Comparison of ENCODE assay signal across 15 cellular contexts in genomic region chr10:125543796-125544195, GRCh38.
DNase-seq lines count a peak whose midpoint lies in the region; ATAC-seq, FAIRE-seq and TF ChIP-seq lines count a peak whose summit lies in the region.
"Had no signal": no experiment of that assay in that cellular context is flagged by ENCODE, and none has a peak within 500 bp of the region (broad histone marks: within the 10 kb centered on the region; RNA-seq: fewer than 3 reads in every experiment).

No MANE protein-coding gene starts in this region.

- H3K27ac ChIP-seq in right atrium auricular region (no peak overlapping the region), H1 (ENCODE audit: low read depth, low read length) (no peak overlapping the region), right cardiac atrium (ENCODE audit: low read length) (no peak overlapping the region), testis (no peak overlapping the region)
- H3K27ac ChIP-seq: BLaER1 treated with 17β-estradiol and CSF1 and Interleukin-3, amounts not matched to agents 10 nM and 100 nM; GM23248 had no signal

- 93% methylated on average over 10 of the region's 10 CpGs; no CpG with 5 or more reads in 1 of the 2 experiments for WGBS in H1 (ENCODE audit: extremely low coverage in 1 of 2, insufficient coverage in 1 of 2, insufficient read length in 1 of 2, insufficient replicate concordance in 2 of 2, low coverage in 1 of 2, low lambda C conversion rate in 2 of 2, missing lambda C conversion rate in 1 of 2), 2 experiments
- WGBS in right cardiac atrium = 73% methylated on average over 10 of the region's 10 CpGs
- 44 to 60% methylated on average over 9 to 10 of the region's 10 CpGs for WGBS in testis, 2 donors

- H4K5ac ChIP-seq in H1 (ENCODE audit: insufficient read length, low read depth, low read length) = no peak overlapping the region

- H3K4me3 ChIP-seq in right atrium auricular region = no peak overlapping the region
- H3K4me3 ChIP-seq in H1 (ENCODE audit: extremely low read depth in 1 of 4, insufficient read depth in 2 of 4, low read depth in 3 of 4, low read length in 4 of 4) = no peak overlapping the region
- no peak overlapping the region for H3K4me3 ChIP-seq in right cardiac atrium (ENCODE audit: low read length)
- H3K4me3 ChIP-seq in testis = no peak overlapping the region
- H3K4me3 ChIP-seq: BLaER1 treated with 17β-estradiol and CSF1 and Interleukin-3, amounts not matched to agents 10 nM and 100 nM; GM23248 had no signal

- H3K9ac ChIP-seq in H1 (replicated peaks in 1 of 4; ENCODE audit: extremely low read depth in 1 of 4, low read depth in 3 of 4, low read length in 3 of 4) = no peak overlapping the region
- H3K9ac ChIP-seq: BLaER1 treated with 17β-estradiol and CSF1 and Interleukin-3, amounts not matched to agents 10 nM and 100 nM; GM23248 had no signal

- H3K9me3 ChIP-seq in right atrium auricular region (no peaks in the 10 kb centered on the region), H1 (ENCODE audit: insufficient read depth in 2 of 2, low read depth in 1 of 2, low read length in 1 of 2) (no peaks in the 10 kb centered on the region), right cardiac atrium (ENCODE audit: control insufficient read depth, low read length) (no peaks in the 10 kb centered on the region), testis (no peaks in the 10 kb centered on the region)

- H3K27me3 ChIP-seq in right atrium auricular region = no peaks in the 10 kb centered on the region
- no peaks in the 10 kb centered on the region for H3K27me3 ChIP-seq in H1 (replicated peaks in 1 of 4; ENCODE audit: control insufficient read depth in 3 of 4, extremely low read depth in 1 of 4, insufficient read depth in 3 of 4, low read length in 3 of 4)
- no peaks in the 10 kb centered on the region for H3K27me3 ChIP-seq in right cardiac atrium (ENCODE audit: control insufficient read depth, insufficient read depth)
- H3K27me3 ChIP-seq in testis = no peaks in the 10 kb centered on the region

- no peak overlapping the region for H4K91ac ChIP-seq in H1 (replicated peaks; ENCODE audit: insufficient read length, low read length)

- no peak overlapping the region for H2BK120ac ChIP-seq in H1 (replicated peaks; ENCODE audit: low read depth, low read length)

- no peak overlapping the region for H3K14ac ChIP-seq in H1 (ENCODE audit: insufficient read length)

- POLR2A ChIA-PET in H1 (lab: Charles Lee; ENCODE audit: partially characterized antibody) = interaction anchor here (0.5 kb wide), 1 partner anchor 19 kb away, joined by 3 read pairs; no protein-coding TSS in a partner anchor

- peak overlapping the region; percentile 1; the same call in 1 of the 2 replicates for H4K8ac ChIP-seq in H1 (ENCODE audit: extremely low read depth, insufficient read depth, low read length)

- H3K4ac ChIP-seq in H1 (replicated peaks; ENCODE audit: insufficient read length, low read depth, low read length) = no peak overlapping the region

- H3K4me1 ChIP-seq in right atrium auricular region = no peaks in the 10 kb centered on the region
- H3K4me1 ChIP-seq in H1 (replicated peaks in 1 of 4; ENCODE audit: control insufficient read depth in 3 of 4, insufficient read depth in 4 of 4, low read length in 3 of 4) = peaks cover 0 to 7% (median 6%) of the 10 kb centered on the region in 4 experiments; a peak in 5 of 7 replicates
- H3K4me1 ChIP-seq in right cardiac atrium (ENCODE audit: control insufficient read depth, insufficient read depth, low read length) = no peaks in the 10 kb centered on the region
- H3K4me1 ChIP-seq in testis = peaks cover 8% of the 10 kb centered on the region
- H3K4me1 ChIP-seq: BLaER1 treated with 17β-estradiol and CSF1 and Interleukin-3, amounts not matched to agents 10 nM and 100 nM had no signal

- no peak overlapping the region for H2BK12ac ChIP-seq in H1 (ENCODE audit: low read depth, low read length)

- no peak for TF ChIP-seq RAD21 in H1 (IDR thresholded peaks at IDR 0.05 in 1 of 2, conservative IDR thresholded peaks at IDR 0.05 in 1 of 2; ENCODE audit: low read depth in 2 of 2, low read length in 2 of 2)

- H3K79me2 ChIP-seq in H1 (ENCODE audit: control insufficient read depth in 1 of 2, insufficient read depth in 2 of 2, low read length in 2 of 2) = no peaks in the 10 kb centered on the region

- H3K79me1 ChIP-seq in H1 (ENCODE audit: low read depth, low read length) = no peaks in the 10 kb centered on the region

- CTCF ChIA-PET in H1 (lab: Charles Lee; ENCODE audit: partially characterized antibody) = interaction anchor here (1.1 kb wide), 1 partner anchor 19 kb away, joined by 3 read pairs; no protein-coding TSS in a partner anchor

- H3K18ac ChIP-seq in H1 (ENCODE audit: extremely low read depth, low read length) = no peak overlapping the region

- H2AFZ ChIP-seq in H1 (ENCODE audit: low read length) = no peak overlapping the region
- H2AFZ ChIP-seq: GM23248 had no signal

- no peak for TF ChIP-seq EP300 in H1 (IDR thresholded peaks at IDR 0.05; ENCODE audit: borderline replicate concordance in 1 of 2, low read depth in 2 of 2, low read length in 2 of 2)

- H3K36me3 ChIP-seq in right atrium auricular region (no peaks in the 10 kb centered on the region), H1 (ENCODE audit: control insufficient read depth in 2 of 4, insufficient read depth in 4 of 4, low read length in 3 of 4) (no peaks in the 10 kb centered on the region), testis (ENCODE audit: low read depth, missing control alignments) (no peaks in the 10 kb centered on the region)
- H3K36me3 ChIP-seq: BLaER1 treated with 17β-estradiol and CSF1 and Interleukin-3, amounts not matched to agents 10 nM and 100 nM had no signal

- TF ChIP-seq CTCF in right atrium auricular region (IDR thresholded peaks at IDR 0.05) (no peak), H1 (IDR thresholded peaks at IDR 0.05; ENCODE audit: control extremely low read depth in 1 of 3, insufficient read depth in 1 of 3, low read depth in 1 of 3, low read length in 3 of 3) (no peak), testis (IDR thresholded peaks at IDR 0.05) (no peak)

- DNase-seq in Right ventricle myocardium inferior (ENCODE audit: missing footprints) (no peak), right atrium auricular region (ENCODE audit: low spot score) (no peak), H1 (ENCODE audit: low read depth in 1 of 2, low spot score in 2 of 2) (peak in 1 of 2 experiments; percentile 29), right cardiac atrium (peak in 1 of 3 donors; percentile 48), testis (peak; percentile 26), NCI-H146 treated with DMSO at 0.1 percent for 48 hours (lab: John Stamatoyannopoulos, UW; ENCODE audit: unreplicated experiment) (no peak), NCI-H226 (no peak)
- DNase-seq: 8988T; AML-193; CD4-positive, CD25-positive, alpha-beta regulatory T cell; DMS 273 treated with DMSO at 0.1 percent for 48 hours; GM23248; H7 had no signal

- H4K20me1 ChIP-seq in H1 (replicated peaks in 1 of 2; ENCODE audit: control insufficient read depth in 1 of 2, insufficient read depth in 2 of 2, low read length in 2 of 2) = no peaks in the 10 kb centered on the region

- no peak for TF ChIP-seq POLR2A in H1 (IDR thresholded peaks at IDR 0.05; ENCODE audit: control extremely low read depth in 1 of 2, low read depth in 2 of 2, low read length in 2 of 2)
- no peak for TF ChIP-seq POLR2A in testis (IDR thresholded peaks at IDR 0.05)

- H3K56ac ChIP-seq in H1 (replicated peaks; ENCODE audit: insufficient read length, low read depth, low read length) = no peak overlapping the region

- H3K23me2 ChIP-seq in H1 (ENCODE audit: low read depth, low read length) = no peaks in the 10 kb centered on the region

- H2BK5ac ChIP-seq in H1 (ENCODE audit: low read depth, low read length) = no peak overlapping the region; the same call in 1 of the 2 replicates

- H3K23ac ChIP-seq in H1 (ENCODE audit: insufficient read length) = no peak overlapping the region

- no peak overlapping the region for H2AK5ac ChIP-seq in H1 (ENCODE audit: low read depth, low read length)

- no peak overlapping the region for H2BK20ac ChIP-seq in H1 (ENCODE audit: low read length)

- intact Hi-C loops in Right ventricle myocardium inferior (cut with DNase I) = no loop called here
- intact Hi-C loops in right cardiac atrium (cut with DNase I) = no loop called here
- intact Hi-C loops in testis (cut with DNase I; ENCODE audit: low total_unique reads) = no loop called here

- FAIRE-seq in H1 (lab: Jason Lieb, UNC) = no peak

- H2BK15ac ChIP-seq in H1 (ENCODE audit: low read length) = no peak overlapping the region; the same call in 1 of the 2 replicates

- ATAC-seq in Right ventricle myocardium inferior (peak; percentile 64), right cardiac atrium (peak; percentile 56 to 70), GM21526 (IDR thresholded peaks at IDR 0.05; ENCODE audit: low FRiP score, unreplicated experiment) (no peak)

- no peak overlapping the region for H3K4me2 ChIP-seq in H1 (ENCODE audit: insufficient read depth in 1 of 2, low read depth in 2 of 2, low read length in 2 of 2)
- H3K4me2 ChIP-seq: BLaER1 treated with 17β-estradiol and CSF1 and Interleukin-3, amounts not matched to agents 10 nM and 100 nM had no signal

TF ChIP-seq in H1, 55 proteins besides CTCF, POLR2A, EP300 and RAD21 (continues in another document):
- no peak for TF ChIP-seq BACH1 (IDR thresholded peaks at IDR 0.05; ENCODE audit: low read length)
- TF ChIP-seq CEBPB (IDR thresholded peaks at IDR 0.05; ENCODE audit: low read depth, low read length) = no peak
- TF ChIP-seq SUZ12 (IDR thresholded peaks at IDR 0.05; ENCODE audit: low read length) = no peak
- no peak for TF ChIP-seq KDM1A (IDR thresholded peaks at IDR 0.05; ENCODE audit: borderline replicate concordance, low read length)
- no peak for TF ChIP-seq GABPA (IDR thresholded peaks at IDR 0.05; ENCODE audit: borderline replicate concordance, insufficient read depth, low read length)
- TF ChIP-seq POU5F1 (IDR thresholded peaks at IDR 0.05; ENCODE audit: low read depth, low read length) = no peak
- TF ChIP-seq TAF1 (IDR thresholded peaks at IDR 0.05; ENCODE audit: low read depth, low read length) = no peak
- no peak for TF ChIP-seq USF2 (IDR thresholded peaks at IDR 0.05; ENCODE audit: low read length)
- TF ChIP-seq POLR2AphosphoS5 (IDR thresholded peaks at IDR 0.05; ENCODE audit: low read depth, low read length) = no peak
- no peak for TF ChIP-seq PHF8 (conservative IDR thresholded peaks at IDR 0.05; ENCODE audit: low read depth, low read length)
- TF ChIP-seq YY1 (IDR thresholded peaks at IDR 0.05; ENCODE audit: low read depth, low read length) = no peak
- no peak for TF ChIP-seq RNF2 (IDR thresholded peaks at IDR 0.05; ENCODE audit: borderline replicate concordance, low read depth, low read length, missing control alignments, poor library complexity, severe bottlenecking)
- no peak for TF ChIP-seq SAP30 (IDR thresholded peaks at IDR 0.05; ENCODE audit: insufficient read depth, insufficient replicate concordance, low read length)
